In genomic region chr14:30354439-30354838, GRCh38 we compare ENCODE assay signal across 31 cellular contexts.
DNase-seq lines count a peak whose midpoint lies in the region; ATAC-seq and TF ChIP-seq lines count a peak whose summit lies in the region.
"Had no signal": no experiment of that assay in that cellular context is flagged by ENCODE, and none has a peak within 500 bp of the region (broad histone marks: within the 10 kb centered on the region; RNA-seq: fewer than 3 reads in every experiment).

No MANE protein-coding gene starts in this region.

- no peak for TF ChIP-seq CTCF in breast epithelium (IDR thresholded peaks at IDR 0.05)
- TF ChIP-seq CTCF in left ventricle myocardium inferior (IDR thresholded peaks at IDR 0.05; ENCODE audit: borderline replicate concordance), result no peak

- peaks cover 10% of the 10 kb centered on the region for H3K27me3 Mint-ChIP-seq in stimulated activated naive CD8-positive, alpha-beta T cell treated with anti-CD3 and anti-CD28 coated beads, Interleukin-15, amount 100 ng/mL, for 72 hours
- H3K27me3 Mint-ChIP-seq: activated naive CD4-positive, alpha-beta T cell treated with anti-CD3 and anti-CD28 coated beads, Interleukin-2, amount 50 U/mL, for 24 hours had no signal

- H3K4me1 Mint-ChIP-seq in stimulated activated naive CD8-positive, alpha-beta T cell treated with anti-CD3 and anti-CD28 coated beads, Interleukin-15, amount 100 ng/mL, for 72 hours, result peaks cover 24% of the 10 kb centered on the region
- H3K4me1 Mint-ChIP-seq: CD14-positive monocyte had no signal

- intact Hi-C loops in breast epithelium (cut with DNase I; ENCODE audit: low total_unique reads), result no loop called here
- intact Hi-C loops in left ventricle myocardium inferior (cut with micrococcal nuclease), result no loop called here

- peak; percentile 40 for ATAC-seq in stimulated activated naive CD8-positive, alpha-beta T cell treated with anti-CD3 and anti-CD28 coated beads, Interleukin-15, amount 100 ng/mL, for 72 hours
- no peak for ATAC-seq in stimulated activated naive CD8-positive, alpha-beta T cell treated with anti-CD3 and anti-CD28 coated beads, Interleukin-15, Interleukin-2, amounts not matched to agents 100 U/mL and 50 U/mL, for 24 hours
- ATAC-seq: effector memory CD8-positive, alpha-beta T cell; naive thymus-derived CD8-positive, alpha-beta T cell; SK-N-SH treated with all-trans-retinoic acid at 6 μM for 48 hours had no signal

- H3K27ac Mint-ChIP-seq in stimulated activated naive CD8-positive, alpha-beta T cell treated with anti-CD3 and anti-CD28 coated beads, Interleukin-15, amount 100 ng/mL, for 72 hours, result peak overlapping the region in 1 of 2 donors; percentile 73
- H3K27ac Mint-ChIP-seq: activated naive CD4-positive, alpha-beta T cell treated with anti-CD3 and anti-CD28 coated beads, Interleukin-2, amount 50 U/mL, for 24 hours; CD14-positive monocyte; effector memory CD8-positive, alpha-beta T cell; naive thymus-derived CD8-positive, alpha-beta T cell had no signal

- no peak for TF ChIP-seq POLR2A in breast epithelium (IDR thresholded peaks at IDR 0.05)

- H3K27me3 ChIP-seq in breast epithelium (no peaks in the 10 kb centered on the region), left ventricle myocardium inferior (ENCODE audit: low read depth) (peaks cover 6% of the 10 kb centered on the region)
- H3K27me3 ChIP-seq: ascending aorta, vagina had no signal

- H3K36me3 ChIP-seq in breast epithelium (no peaks in the 10 kb centered on the region), left ventricle myocardium inferior (no peaks in the 10 kb centered on the region)
- H3K36me3 ChIP-seq: ascending aorta, vagina had no signal

- peak in 2 of 3 experiments; percentile 26 to 74 for DNase-seq in NCI-H1417 (lab: John Stamatoyannopoulos, UW)
- DNase-seq in NCI-H1417 treated with DMSO at 0.1 percent for 48 hours (lab: John Stamatoyannopoulos, UW), result no peak
- no peak for DNase-seq in stimulated activated naive CD8-positive, alpha-beta T cell treated with anti-CD3 and anti-CD28 coated beads, Interleukin-15, amount 100 ng/mL, for 72 hours
- no peak for DNase-seq in stimulated activated naive CD8-positive, alpha-beta T cell treated with anti-CD3 and anti-CD28 coated beads, Interleukin-15, Interleukin-2, amounts not matched to agents 100 U/mL and 50 U/mL, for 24 hours
- DNase-seq in NCI-H748 (lab: John Stamatoyannopoulos, UW; ENCODE audit: unreplicated experiment), result peak; percentile 29
- no peak for DNase-seq in SHP77 treated with DMSO at 0.1 percent for 48 hours (lab: John Stamatoyannopoulos, UW)
- DNase-seq in breast epithelium (ENCODE audit: low spot score in 2 of 2), result no peak
- DNase-seq in left ventricle myocardium inferior, result no peak
- DNase-seq: activated CD4-positive, alpha-beta T cell treated with anti-CD3 and anti-CD28 coated beads for 1 hour; Calu3; DMS79 treated with DMSO at 0.1 percent for 48 hours; effector memory CD8-positive, alpha-beta T cell; erythroblast; GF-D8; glutamatergic neuron; islet precursor cell; KG1; MM.1S; naive thymus-derived CD8-positive, alpha-beta T cell; NCI-H2029 treated with DMSO at 0.1 percent for 48 hours; NCI-H524 treated with DMSO at 0.1 percent for 48 hours; occipital lobe; T-helper 2 cell had no signal

- H3K4me1 ChIP-seq in breast epithelium, result no peaks in the 10 kb centered on the region
- no peaks in the 10 kb centered on the region for H3K4me1 ChIP-seq in left ventricle myocardium inferior
- H3K4me1 ChIP-seq: ascending aorta, vagina had no signal

- H3K9me3 ChIP-seq in breast epithelium (no peaks in the 10 kb centered on the region), left ventricle myocardium inferior (replicated peaks) (no peaks in the 10 kb centered on the region)
- H3K9me3 ChIP-seq: ascending aorta, vagina had no signal

- H3K4me3 ChIP-seq in breast epithelium, result no peak overlapping the region
- H3K4me3 ChIP-seq in left ventricle myocardium inferior, result no peak overlapping the region
- H3K4me3 ChIP-seq: ascending aorta, coronary artery, vagina had no signal

- H3K9me3 Mint-ChIP-seq in stimulated activated naive CD8-positive, alpha-beta T cell treated with anti-CD3 and anti-CD28 coated beads, Interleukin-15, amount 100 ng/mL, for 72 hours, result peaks cover under 1 to 3% of the 10 kb centered on the region in 2 donors
- H3K9me3 Mint-ChIP-seq: activated naive CD4-positive, alpha-beta T cell treated with anti-CD3 and anti-CD28 coated beads, Interleukin-2, amount 50 U/mL, for 24 hours; effector memory CD8-positive, alpha-beta T cell had no signal

- peak overlapping the region in 1 of 2 donors; percentile 2 for H3K4me3 Mint-ChIP-seq in stimulated activated naive CD8-positive, alpha-beta T cell treated with anti-CD3 and anti-CD28 coated beads, Interleukin-15, amount 100 ng/mL, for 72 hours
- H3K4me3 Mint-ChIP-seq: activated naive CD4-positive, alpha-beta T cell treated with anti-CD3 and anti-CD28 coated beads, Interleukin-2, amount 50 U/mL, for 24 hours; CD14-positive monocyte; effector memory CD8-positive, alpha-beta T cell; naive thymus-derived CD8-positive, alpha-beta T cell had no signal

- no peak overlapping the region for H3K27ac ChIP-seq in breast epithelium
- no peak overlapping the region for H3K27ac ChIP-seq in left ventricle myocardium inferior (replicated peaks)
- H3K27ac ChIP-seq: 22Rv1, ascending aorta, coronary artery, RWPE1, vagina had no signal

Comparison
In these comparisons a context has a peak if more than half of its experiments do, and no peak if none do; other contexts are left out.
1. DNase-seq: peak in NCI-H1417 (2 of 3) and NCI-H748 (single experiment); none in NCI-H1417 treated with DMSO at 0.1 percent for 48 hours (single experiment), stimulated activated naive CD8-positive, alpha-beta T cell treated with anti-CD3 and anti-CD28 coated beads, Interleukin-15, amount 100 ng/mL, for 72 hours (0 of 2), stimulated activated naive CD8-positive, alpha-beta T cell treated with anti-CD3 and anti-CD28 coated beads, Interleukin-15, Interleukin-2, amounts not matched to agents 100 U/mL and 50 U/mL, for 24 hours (single experiment), SHP77 treated with DMSO at 0.1 percent for 48 hours (single experiment), breast epithelium (0 of 2) and left ventricle myocardium inferior (single experiment).